In genomic region chr3:45026957-45027356, GRCh38 we compare ENCODE assay signal across 12 cellular contexts. TPM values are rescaled to one million over a fixed set of nuclear protein-coding genes. Genes with fewer than 3 reads are reported as not detected.
A peak's percentile ranks its signal among the peaks of the same experiment; 100 is the strongest.
DNase-seq lines count a peak whose midpoint lies in the region; ATAC-seq and TF ChIP-seq lines count a peak whose summit lies in the region.
"Had no signal": no experiment of that assay in that cellular context is flagged by ENCODE, and none has a peak within 500 bp of the region (broad histone marks: within the 10 kb centered on the region; RNA-seq: fewer than 3 reads in every experiment).

No MANE protein-coding gene starts in this region.

- H3K9ac ChIP-seq in colonic mucosa (ENCODE audit: low read depth in 2 of 2, low read length in 2 of 2), result no peak overlapping the region

- no peak for TF ChIP-seq CTCF in colonic mucosa (IDR thresholded peaks at IDR 0.05)
- TF ChIP-seq CTCF in spleen (IDR thresholded peaks at IDR 0.05 in 8 of 11, conservative IDR thresholded peaks at IDR 0.05 in 3 of 11), result no peak

- ATAC-seq in left colon, result no peak
- ATAC-seq in HG02970 (IDR thresholded peaks at IDR 0.05; ENCODE audit: low FRiP score, unreplicated experiment), result no peak

- H3K27ac Mint-ChIP-seq in activated naive CD4-positive, alpha-beta T cell treated with anti-CD3 and anti-CD28 coated beads for 36 hours, result no peak overlapping the region
- H3K27ac Mint-ChIP-seq: activated CD4-positive, alpha-beta memory T cell treated with anti-CD3 and anti-CD28 coated beads, Interleukin-2, amount 10 ng/mL, durations not matched to agents 7 days and 5 days had no signal

- H3K9me3 ChIP-seq in colonic mucosa (no peaks in the 10 kb centered on the region), spleen (no peaks in the 10 kb centered on the region)

- intact Hi-C loops in colonic mucosa (cut with DNase I) (no loop called here), left colon (cut with DNase I, micrococcal nuclease) (no loop called here), spleen (cut with DNase I; ENCODE audit: low total_unique reads) (no loop called here)
- intact Hi-C loops in activated naive CD4-positive, alpha-beta T cell treated with anti-CD3 and anti-CD28 coated beads for 36 hours (cut with micrococcal nuclease), result no loop called here

- DNase-seq in HCEC 1CT (peak; percentile 30), colonic mucosa (peak; percentile 48), left colon (peak; percentile 37 to 59), spleen (no peak), DMS53 treated with DMSO at 0.1 percent for 48 hours (lab: John Stamatoyannopoulos, UW; ENCODE audit: unreplicated experiment) (no peak)
- DNase-seq in activated naive CD4-positive, alpha-beta T cell treated with anti-CD3 and anti-CD28 coated beads for 36 hours, result no peak
- no peak for DNase-seq in activated CD8-positive, alpha-beta memory T cell treated with anti-CD3 and anti-CD28 coated beads, Interleukin-2, amount 50 U/mL, for 4 hours
- DNase-seq: activated CD4-positive, alpha-beta memory T cell treated with anti-CD3 and anti-CD28 coated beads, Interleukin-2, amount 10 ng/mL, durations not matched to agents 7 days and 5 days; NCI-H1436 treated with DMSO at 0.1 percent for 48 hours had no signal

- WGBS in spleen, 5 donors, result 41 to 63% (median 61%) methylated on average over 4 of the region's 4 CpGs

- no peak overlapping the region for H3K4me3 Mint-ChIP-seq in activated naive CD4-positive, alpha-beta T cell treated with anti-CD3 and anti-CD28 coated beads for 36 hours
- H3K4me3 Mint-ChIP-seq: activated CD4-positive, alpha-beta memory T cell treated with anti-CD3 and anti-CD28 coated beads, Interleukin-2, amount 10 ng/mL, durations not matched to agents 7 days and 5 days had no signal

- no peak for TF ChIP-seq POLR2A in spleen (IDR thresholded peaks at IDR 0.05)

- H3K4me1 Mint-ChIP-seq in activated naive CD4-positive, alpha-beta T cell treated with anti-CD3 and anti-CD28 coated beads for 36 hours (ENCODE audit: low read depth), result no peaks in the 10 kb centered on the region
- H3K4me1 Mint-ChIP-seq: activated CD4-positive, alpha-beta memory T cell treated with anti-CD3 and anti-CD28 coated beads, Interleukin-2, amount 10 ng/mL, durations not matched to agents 7 days and 5 days had no signal

- H3K4me1 ChIP-seq in colonic mucosa (peaks cover 4% of the 10 kb centered on the region), spleen (peaks cover 9 to 63% (median 25%) of the 10 kb centered on the region in 6 donors)

- H3K9me3 Mint-ChIP-seq in activated naive CD4-positive, alpha-beta T cell treated with anti-CD3 and anti-CD28 coated beads for 36 hours, result no peaks in the 10 kb centered on the region
- H3K9me3 Mint-ChIP-seq: activated CD4-positive, alpha-beta memory T cell treated with anti-CD3 and anti-CD28 coated beads, Interleukin-2, amount 10 ng/mL, durations not matched to agents 7 days and 5 days had no signal

- no peaks in the 10 kb centered on the region for H3K27me3 Mint-ChIP-seq in activated naive CD4-positive, alpha-beta T cell treated with anti-CD3 and anti-CD28 coated beads for 36 hours (ENCODE audit: low read depth)

- H3K36me3 ChIP-seq in colonic mucosa (no peaks in the 10 kb centered on the region), spleen (peaks cover 0 to 14% (median 0%) of the 10 kb centered on the region in 6 donors)
- H3K36me3 ChIP-seq: cardiac muscle cell had no signal

- H3K4me3 ChIP-seq in colonic mucosa, result no peak overlapping the region
- peak overlapping the region in 7 of 8 donors; percentile 13 to 66 (median 36) for H3K4me3 ChIP-seq in spleen
- H3K4me3 ChIP-seq: cardiac muscle cell had no signal

- H3K27ac ChIP-seq in colonic mucosa (peak overlapping the region; percentile 32), spleen (peak overlapping the region; percentile 49 to 84 (median 66))
- H3K27ac ChIP-seq: cardiac muscle cell had no signal

- no peaks in the 10 kb centered on the region for H3K27me3 ChIP-seq in colonic mucosa
- peaks cover 0 to 30% (median 0%) of the 10 kb centered on the region in 7 donors for H3K27me3 ChIP-seq in spleen (replicated peaks in 1 of 7)
- H3K27me3 ChIP-seq: cardiac muscle cell had no signal

- CTCF ChIA-PET in activated naive CD4-positive, alpha-beta T cell treated with anti-CD3 and anti-CD28 coated beads for 36 hours (lab: Charles Lee), result no interaction called here

- no peaks in the 10 kb centered on the region for H3K36me3 Mint-ChIP-seq in activated naive CD4-positive, alpha-beta T cell treated with anti-CD3 and anti-CD28 coated beads for 36 hours (ENCODE audit: low read depth)

RNA-seq across cellular contexts. Expression of gene CLEC3B, which starts 0.9 kb away (rescaled TPM):
- total RNA-seq in colonic mucosa, result 10 to 100 TPM in 1 of 2 donors, 1 to 10 TPM in 1; 9.6 to 28.9 TPM
- total RNA-seq in left colon, result 10 to 100 TPM; 13.7 to 19.2 TPM
- 100 to 1,000 TPM; 156 to 409 (median 295) TPM for total RNA-seq in spleen
- polyA plus RNA-seq in spleen, result 100 to 1,000 TPM in 1 of 3 donors, 10 to 100 TPM in 2; 68.6 to 225 (median 91.3) TPM
- total RNA-seq in activated naive CD4-positive, alpha-beta T cell treated with anti-CD3 and anti-CD28 coated beads for 36 hours, result not detected
- total RNA-seq: activated CD4-positive, alpha-beta memory T cell treated with anti-CD3 and anti-CD28 coated beads, Interleukin-2, amount 10 ng/mL, durations not matched to agents 7 days and 5 days had no signal
- polyA plus RNA-seq: keratinocyte had no signal

RNA-seq across cellular contexts. Expression of gene EXOSC7, which starts 50.9 kb away (rescaled TPM):
- total RNA-seq in colonic mucosa (10 to 100 TPM; 24.9 to 35.6 TPM), left colon (10 to 100 TPM; 18.9 to 22.2 TPM), spleen (10 to 100 TPM; 28.4 to 42.8 (median 33.6) TPM)
- polyA plus RNA-seq in spleen, result 10 to 100 TPM; 32.1 to 43.7 (median 43.1) TPM
- total RNA-seq in activated naive CD4-positive, alpha-beta T cell treated with anti-CD3 and anti-CD28 coated beads for 36 hours, result 10 to 100 TPM; 61.4 to 64.7 TPM

RNA-seq across cellular contexts. Expression of gene ZDHHC3, which starts 51.0 kb away (rescaled TPM):
- total RNA-seq in colonic mucosa (100 to 1,000 TPM; 152 to 162 TPM), left colon (100 to 1,000 TPM; 152 to 171 TPM), spleen (10 to 100 TPM; 57.3 to 79.2 (median 70.1) TPM)
- 10 to 100 TPM; 15.2 to 25.3 (median 17.4) TPM for polyA plus RNA-seq in spleen
- 10 to 100 TPM; 29.5 to 31.0 TPM for total RNA-seq in activated naive CD4-positive, alpha-beta T cell treated with anti-CD3 and anti-CD28 coated beads for 36 hours

Comparison
In these comparisons a context has a peak if more than half of its experiments do, and no peak if none do; other contexts are left out.
1. DNase-seq: peak in HCEC 1CT (single experiment), colonic mucosa (single experiment) and left colon (2 of 2); none in spleen (single experiment), activated naive CD4-positive, alpha-beta T cell treated with anti-CD3 and anti-CD28 coated beads for 36 hours (single experiment), DMS53 treated with DMSO at 0.1 percent for 48 hours (single experiment) and activated CD8-positive, alpha-beta memory T cell treated with anti-CD3 and anti-CD28 coated beads, Interleukin-2, amount 50 U/mL, for 4 hours (single experiment).
2. RNA of gene CLEC3B, which starts 0.9 kb away (total RNA-seq): 156 to 409 TPM in spleen, 9.6 to 28.9 TPM in colonic mucosa and 13.7 to 19.2 TPM in left colon; not detected in activated naive CD4-positive, alpha-beta T cell treated with anti-CD3 and anti-CD28 coated beads for 36 hours; every median in the first group is over 4 times any median in the second.